In genomic region chr2:219483451-219484342, GRCh38 we compare ENCODE assay signal across 1 cellular context.
TF ChIP-seq lines count a peak whose summit lies in the region.

No MANE protein-coding gene starts in this region.

TF ChIP-seq in HepG2, 621 proteins besides CTCF, POLR2A, EP300 and RAD21:
- no peak for TF ChIP-seq ZNF350 (CRISPR knock-in tag; IDR thresholded peaks at IDR 0.05; ENCODE audit: borderline replicate concordance, low read depth)
- 0 out of 2 replicates have a peak, but pooled peaks have one; percentile 31 for TF ChIP-seq THAP8 (CRISPR knock-in tag; IDR thresholded peaks at IDR 0.05; ENCODE audit: borderline replicate concordance)
- peak; percentile 8 for TF ChIP-seq HNRNPLL (IDR thresholded peaks at IDR 0.05; ENCODE audit: low read depth, low read length, poor library complexity, severe bottlenecking)
